In genomic region chr4:67131224-67131623, GRCh38 we compare ENCODE assay signal across 13 cellular contexts.
DNase-seq lines count a peak whose midpoint lies in the region; ATAC-seq and TF ChIP-seq lines count a peak whose summit lies in the region.
"Had no signal": no experiment of that assay in that cellular context is flagged by ENCODE, and none has a peak within 500 bp of the region (broad histone marks: within the 10 kb centered on the region; RNA-seq: fewer than 3 reads in every experiment).

No MANE protein-coding gene starts in this region.

- H3K36me3 Mint-ChIP-seq in activated T-helper 1 cell treated with anti-CD3 and anti-CD28 coated beads, Interleukin-12 subunit alpha, Interleukin-12 subunit beta, Interleukin-2, Interleukin-4 antibody, amounts not matched to agents 30 ng/mL and 10 ng/mL and 1 ng/mL, durations not matched to agents 14 hours and 24 hours and 36 hours (ENCODE audit: low read depth): no peaks in the 10 kb centered on the region
- H3K36me3 Mint-ChIP-seq: natural killer cell had no signal

- H3K36me3 ChIP-seq in breast epithelium: no peaks in the 10 kb centered on the region

- intact Hi-C loops in right cardiac atrium (cut with DNase I): no loop called here
- intact Hi-C loops in breast epithelium (cut with DNase I; ENCODE audit: low total_unique reads): no loop called here
- intact Hi-C loops in activated T-helper 1 cell treated with anti-CD3 and anti-CD28 coated beads, Interleukin-12 subunit alpha, Interleukin-12 subunit beta, Interleukin-2, Interleukin-4 antibody, amounts not matched to agents 30 ng/mL and 10 ng/mL and 1 ng/mL, durations not matched to agents 14 hours and 24 hours and 36 hours (cut with micrococcal nuclease): no loop called here

- no peak for TF ChIP-seq POLR2A in breast epithelium (IDR thresholded peaks at IDR 0.05)

- H3K27me3 ChIP-seq in right cardiac atrium (ENCODE audit: control insufficient read depth, insufficient read depth) (no peaks in the 10 kb centered on the region), breast epithelium (no peaks in the 10 kb centered on the region)

- TF ChIP-seq CTCF in breast epithelium (IDR thresholded peaks at IDR 0.05): no peak

- H3K27ac ChIP-seq in right cardiac atrium (ENCODE audit: low read length): no peak overlapping the region
- no peak overlapping the region for H3K27ac ChIP-seq in breast epithelium

- H3K9me3 Mint-ChIP-seq in activated T-helper 1 cell treated with anti-CD3 and anti-CD28 coated beads, Interleukin-12 subunit alpha, Interleukin-12 subunit beta, Interleukin-2, Interleukin-4 antibody, amounts not matched to agents 30 ng/mL and 10 ng/mL and 1 ng/mL, durations not matched to agents 14 hours and 24 hours and 36 hours: no peaks in the 10 kb centered on the region

- H3K4me1 ChIP-seq in right cardiac atrium (ENCODE audit: control insufficient read depth, insufficient read depth, low read length): no peaks in the 10 kb centered on the region
- H3K4me1 ChIP-seq in breast epithelium: no peaks in the 10 kb centered on the region

- DNase-seq in right cardiac atrium (no peak), middle frontal gyrus (ENCODE audit: extremely low spot score, low spot score) (no peak), breast epithelium (ENCODE audit: low spot score in 2 of 2) (no peak), NCI-H2171 treated with DMSO at 0.1 percent for 48 hours (lab: John Stamatoyannopoulos, UW) (no peak)
- no peak for DNase-seq in activated T-helper 1 cell treated with anti-CD3 and anti-CD28 coated beads, Interleukin-12 subunit alpha, Interleukin-12 subunit beta, Interleukin-2, Interleukin-4 antibody, amounts not matched to agents 30 ng/mL and 10 ng/mL and 1 ng/mL, durations not matched to agents 14 hours and 24 hours and 36 hours (ENCODE audit: low spot score)
- DNase-seq: KG1, natural killer cell, NCI-H524, substantia nigra had no signal

- H3K27ac Mint-ChIP-seq in activated T-helper 1 cell treated with anti-CD3 and anti-CD28 coated beads, Interleukin-12 subunit alpha, Interleukin-12 subunit beta, Interleukin-2, Interleukin-4 antibody, amounts not matched to agents 30 ng/mL and 10 ng/mL and 1 ng/mL, durations not matched to agents 14 hours and 24 hours and 36 hours: no peak overlapping the region
- H3K27ac Mint-ChIP-seq: natural killer cell had no signal

- H3K4me3 Mint-ChIP-seq in activated T-helper 1 cell treated with anti-CD3 and anti-CD28 coated beads, Interleukin-12 subunit alpha, Interleukin-12 subunit beta, Interleukin-2, Interleukin-4 antibody, amounts not matched to agents 30 ng/mL and 10 ng/mL and 1 ng/mL, durations not matched to agents 14 hours and 24 hours and 36 hours: no peak overlapping the region
- H3K4me3 Mint-ChIP-seq: natural killer cell had no signal

- no peaks in the 10 kb centered on the region for H3K27me3 Mint-ChIP-seq in activated T-helper 1 cell treated with anti-CD3 and anti-CD28 coated beads, Interleukin-12 subunit alpha, Interleukin-12 subunit beta, Interleukin-2, Interleukin-4 antibody, amounts not matched to agents 30 ng/mL and 10 ng/mL and 1 ng/mL, durations not matched to agents 14 hours and 24 hours and 36 hours (ENCODE audit: insufficient read depth)

- peak; percentile 94 for ATAC-seq in GM18909 (IDR thresholded peaks at IDR 0.05; ENCODE audit: poor library complexity, unreplicated experiment)
- peak; percentile 86 for ATAC-seq in GM21737 (IDR thresholded peaks at IDR 0.05; ENCODE audit: unreplicated experiment)
- peak; percentile 86 for ATAC-seq in HG03280 (IDR thresholded peaks at IDR 0.05; ENCODE audit: unreplicated experiment)
- ATAC-seq in right cardiac atrium: peak; percentile 73 to 91
- ATAC-seq: natural killer cell, SK-N-SH treated with all-trans-retinoic acid at 6 μM for 48 hours had no signal

- H3K9me3 ChIP-seq in right cardiac atrium (ENCODE audit: control insufficient read depth, low read length) (no peaks in the 10 kb centered on the region), breast epithelium (no peaks in the 10 kb centered on the region)

- H3K4me3 ChIP-seq in right cardiac atrium (ENCODE audit: low read length) (no peak overlapping the region), breast epithelium (no peak overlapping the region)

- H3K4me1 Mint-ChIP-seq in activated T-helper 1 cell treated with anti-CD3 and anti-CD28 coated beads, Interleukin-12 subunit alpha, Interleukin-12 subunit beta, Interleukin-2, Interleukin-4 antibody, amounts not matched to agents 30 ng/mL and 10 ng/mL and 1 ng/mL, durations not matched to agents 14 hours and 24 hours and 36 hours (ENCODE audit: low read depth): peaks cover 5% of the 10 kb centered on the region
- H3K4me1 Mint-ChIP-seq: natural killer cell had no signal
